13 cellular contexts compared by ENCODE assay signal in the genomic region with DNA sequence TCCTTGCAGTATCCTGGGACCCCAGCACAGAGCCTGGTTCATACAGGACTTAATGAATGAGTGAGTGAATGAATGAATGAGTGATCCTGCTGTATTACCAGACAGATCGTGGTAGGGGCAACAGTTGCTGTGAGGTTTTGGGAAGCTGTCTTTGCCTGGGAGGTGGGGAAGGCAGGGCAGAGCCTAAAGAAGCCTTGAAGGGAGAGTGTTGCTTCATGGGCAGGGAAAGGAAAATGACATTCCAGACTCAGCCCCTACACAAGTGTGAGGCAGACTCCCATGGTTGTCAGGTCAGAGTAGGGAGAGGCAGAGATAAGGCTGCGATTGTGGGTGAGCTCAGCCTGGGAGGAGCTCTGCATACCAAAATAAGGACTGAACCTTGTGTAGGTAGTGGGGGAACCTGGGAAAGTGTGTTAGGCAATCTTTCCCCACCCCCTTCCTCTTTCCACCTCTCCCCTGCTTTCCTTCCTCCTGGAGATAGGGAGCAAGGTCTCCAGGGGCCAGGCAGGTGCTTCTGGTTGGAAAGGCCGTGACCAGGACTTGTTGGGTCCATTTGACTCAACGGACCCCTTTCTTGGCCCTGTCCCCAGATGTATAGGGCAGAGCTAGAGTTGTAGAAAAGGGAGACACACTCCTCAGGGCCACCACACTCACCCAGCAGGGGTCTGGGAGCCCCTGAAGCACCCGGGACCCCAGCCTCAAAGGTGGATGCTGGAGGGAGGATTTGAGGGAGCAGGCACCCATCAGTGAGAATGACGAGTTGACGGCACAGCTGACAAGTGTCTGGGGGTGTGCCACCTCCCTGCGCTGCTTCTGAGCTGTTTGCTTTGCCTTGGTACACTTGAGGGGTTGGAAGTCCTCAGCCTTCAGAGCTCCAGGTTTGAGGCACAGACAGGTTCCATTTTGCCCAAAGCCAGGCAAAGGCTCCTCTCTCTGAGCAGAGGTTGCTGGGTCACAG. TPM values are rescaled to one million over a fixed set of nuclear protein-coding genes. Genes with fewer than 3 reads are reported as not detected.
DNase-seq lines count a peak whose midpoint lies in the region; ATAC-seq and TF ChIP-seq lines count a peak whose summit lies in the region.
"Had no signal": no experiment of that assay in that cellular context is flagged by ENCODE, and none has a peak within 500 bp of the region (broad histone marks: within the 10 kb centered on the region; RNA-seq: fewer than 3 reads in every experiment).

No MANE protein-coding gene starts in this region.

- no peaks in the 10 kb centered on the region for H3K27me3 Mint-ChIP-seq in activated T-helper 17 cell treated with anti-CD3 and anti-CD28 coated beads, Interleukin-2, amount 50 U/mL, for 72 hours

- no peak for ATAC-seq in activated T-helper 17 cell treated with anti-CD3 and anti-CD28 coated beads, Interleukin-2, amount 50 U/mL, for 72 hours (replicated peaks)
- no peak for ATAC-seq in GM19452 (IDR thresholded peaks at IDR 0.05; ENCODE audit: unreplicated experiment)
- ATAC-seq in GM21723 (IDR thresholded peaks at IDR 0.05; ENCODE audit: unreplicated experiment) = no peak
- no peak for ATAC-seq in HG03139 (IDR thresholded peaks at IDR 0.05; ENCODE audit: unreplicated experiment)

- no peaks in the 10 kb centered on the region for H3K36me3 ChIP-seq in A673 (ENCODE audit: insufficient read depth, low read length, poor library complexity, severe bottlenecking)
- H3K36me3 ChIP-seq: adrenal gland had no signal

- no peaks in the 10 kb centered on the region for H3K27me3 ChIP-seq in HL-60 (ENCODE audit: insufficient read depth, poor library complexity, severe bottlenecking)
- no peaks in the 10 kb centered on the region for H3K27me3 ChIP-seq in A673 (replicated peaks; ENCODE audit: insufficient read depth, low read depth, low read length, poor library complexity)
- H3K27me3 ChIP-seq: adrenal gland had no signal

- POLR2A ChIA-PET in A673 (lab: Charles Lee; ENCODE audit: low non-redundant PET) = no interaction called here

- H3K9me3 ChIP-seq in A673 (ENCODE audit: low read depth, low read length, poor library complexity, severe bottlenecking) = peaks cover 4% of the 10 kb centered on the region
- H3K9me3 ChIP-seq: adrenal gland had no signal

- H3K4me3 Mint-ChIP-seq in activated T-helper 17 cell treated with anti-CD3 and anti-CD28 coated beads, Interleukin-2, amount 50 U/mL, for 72 hours = no peak overlapping the region

- H3K27ac ChIP-seq in HL-60 (replicated peaks) (peak overlapping the region; percentile 58), A673 (ENCODE audit: low read depth, low read length, poor library complexity, severe bottlenecking) (no peak overlapping the region)
- H3K27ac ChIP-seq: GM23248 had no signal

- DNase-seq in HL-60 (ENCODE audit: low read depth in 1 of 2, low spot score in 1 of 2) (peak; percentile 41 to 58), islet precursor cell (peak; percentile 91), putamen (ENCODE audit: low spot score) (peak; percentile 66), A673 (ENCODE audit: low spot score) (no peak)
- DNase-seq: DND-41, GM23248, NCI-H1417 treated with DMSO at 0.1 percent for 48 hours had no signal

- H3K4me1 Mint-ChIP-seq in activated T-helper 17 cell treated with anti-CD3 and anti-CD28 coated beads, Interleukin-2, amount 50 U/mL, for 72 hours = peaks cover 22% of the 10 kb centered on the region

- H3K27ac Mint-ChIP-seq in activated T-helper 17 cell treated with anti-CD3 and anti-CD28 coated beads, Interleukin-2, amount 50 U/mL, for 72 hours = peak overlapping the region; percentile 2

- no TSS peak for BruUV-seq in A673 (replicated peaks; lab: Mats Ljungman, UMichigan)

- TF ChIP-seq CTCF in HL-60 (IDR thresholded peaks at IDR 0.05; ENCODE audit: insufficient read depth, low read length) (no peak), A673 (conservative IDR thresholded peaks at IDR 0.05; ENCODE audit: low read depth, low read length) (no peak)

- H3K4me3 ChIP-seq in HL-60 (replicated peaks; ENCODE audit: insufficient read depth, low read length) (no peak overlapping the region), A673 (ENCODE audit: low read depth, low read length, poor library complexity, severe bottlenecking) (no peak overlapping the region)
- H3K4me3 ChIP-seq: adrenal gland, GM23248 had no signal

- CTCF ChIA-PET in A673 (lab: Charles Lee) = no interaction called here

- intact Hi-C loops in A673 (cut with micrococcal nuclease; ENCODE audit: unreplicated experiment) = no loop called here

- no peaks in the 10 kb centered on the region for H3K36me3 Mint-ChIP-seq in activated T-helper 17 cell treated with anti-CD3 and anti-CD28 coated beads, Interleukin-2, amount 50 U/mL, for 72 hours (ENCODE audit: low read depth)

- H3K4me1 ChIP-seq in A673 (ENCODE audit: insufficient read depth, low read length, poor library complexity, severe bottlenecking) = no peaks in the 10 kb centered on the region
- H3K4me1 ChIP-seq: adrenal gland had no signal

- H3K9me3 Mint-ChIP-seq in activated T-helper 17 cell treated with anti-CD3 and anti-CD28 coated beads, Interleukin-2, amount 50 U/mL, for 72 hours = no peaks in the 10 kb centered on the region

RNA-seq across cellular contexts. Expression of gene TOB1, which starts 18.5 kb away (rescaled TPM):
- 10 to 100 TPM; 33.1 to 40.8 TPM for total RNA-seq in activated T-helper 17 cell treated with anti-CD3 and anti-CD28 coated beads, Interleukin-2, amount 50 U/mL, for 72 hours
- total RNA-seq in A673 (2021) = 19.3 and 24.4 TPM in 2 replicates

RNA-seq across cellular contexts. Expression of gene WFIKKN2, which starts 49.2 kb away (rescaled TPM):
- not detected for total RNA-seq in activated T-helper 17 cell treated with anti-CD3 and anti-CD28 coated beads, Interleukin-2, amount 50 U/mL, for 72 hours
- not detected in 2 replicates for total RNA-seq in A673 (2021)
- total RNA-seq: GM23248, mononuclear cell had no signal
